In genomic region chr10:86451604-86451960, GRCh38 we compare ENCODE assay signal across 25 cellular contexts.
A peak's percentile ranks its signal among the peaks of the same experiment; 100 is the strongest.
DNase-seq lines count a peak whose midpoint lies in the region; ATAC-seq and TF ChIP-seq lines count a peak whose summit lies in the region.
"Had no signal": no experiment of that assay in that cellular context is flagged by ENCODE, and none has a peak within 500 bp of the region (broad histone marks: within the 10 kb centered on the region; RNA-seq: fewer than 3 reads in every experiment).

No MANE protein-coding gene starts in this region.

- H3K27ac ChIP-seq in A673 (ENCODE audit: low read depth, low read length, poor library complexity, severe bottlenecking), result no peak overlapping the region
- H3K27ac ChIP-seq: ascending aorta, transverse colon had no signal

- no peaks in the 10 kb centered on the region for H3K4me1 ChIP-seq in A673 (ENCODE audit: insufficient read depth, low read length, poor library complexity, severe bottlenecking)
- H3K4me1 ChIP-seq: ascending aorta had no signal

- H3K4me3 ChIP-seq in A673 (ENCODE audit: low read depth, low read length, poor library complexity, severe bottlenecking), result no peak overlapping the region
- H3K4me3 ChIP-seq: ascending aorta, transverse colon had no signal

- no peaks in the 10 kb centered on the region for H3K27me3 ChIP-seq in A673 (replicated peaks; ENCODE audit: insufficient read depth, low read depth, low read length, poor library complexity)
- H3K27me3 ChIP-seq: ascending aorta, transverse colon had no signal

- intact Hi-C loops in A673 (cut with micrococcal nuclease; ENCODE audit: unreplicated experiment), result no loop called here

- peak; percentile 7 for DNase-seq in germinal center (ENCODE audit: low spot score)
- no peak for DNase-seq in NCI-H774 (lab: John Stamatoyannopoulos, UW)
- DNase-seq in stimulated activated CD4-positive, alpha-beta T cell treated with anti-CD3 and anti-CD28 coated beads, Interleukin-4, amount 100 ng/mL, for 1 hour, result no peak
- no peak for DNase-seq in hippocampal formation (lab: John Stamatoyannopoulos, UW)
- no peak for DNase-seq in A673 (ENCODE audit: low spot score)
- DNase-seq: activated CD4-positive, alpha-beta T cell treated with anti-CD3 and anti-CD28 coated beads for 36 hours; activated T-cell treated with anti-CD3 and anti-CD28 coated beads, Interleukin-2, amount 50 U/mL, for 72 hours; AML-193; Calu3; foreskin fibroblast; HCEC 1CT; hypothalamus; KBM-7; kidney; mesendoderm; natural killer cell; NCI-H1694 treated with DMSO at 0.1 percent for 48 hours; NCI-H748 treated with DMSO at 0.1 percent for 48 hours; OCI-M1; Right ventricle myocardium superior; stimulated activated naive CD8-positive, alpha-beta T cell treated with anti-CD3 and anti-CD28 coated beads, Interleukin-15, Interleukin-2, amounts not matched to agents 100 U/mL and 50 U/mL, for 24 hours; transverse colon had no signal

- ATAC-seq in GM19452 (IDR thresholded peaks at IDR 0.05; ENCODE audit: unreplicated experiment), result peak; percentile 55
- peak; percentile 50 for ATAC-seq in HG03139 (IDR thresholded peaks at IDR 0.05; ENCODE audit: unreplicated experiment)
- ATAC-seq: activated CD4-positive, alpha-beta T cell treated with anti-CD3 and anti-CD28 coated beads for 36 hours; activated T-cell treated with anti-CD3 and anti-CD28 coated beads, Interleukin-2, amount 50 U/mL, for 72 hours; natural killer cell; stimulated activated naive CD8-positive, alpha-beta T cell treated with anti-CD3 and anti-CD28 coated beads, Interleukin-15, Interleukin-2, amounts not matched to agents 100 U/mL and 50 U/mL, for 24 hours had no signal

- no peaks in the 10 kb centered on the region for H3K9me3 ChIP-seq in A673 (ENCODE audit: low read depth, low read length, poor library complexity, severe bottlenecking)
- H3K9me3 ChIP-seq: ascending aorta, transverse colon had no signal

- POLR2A ChIA-PET in A673 (lab: Charles Lee; ENCODE audit: low non-redundant PET), result no interaction called here

- CTCF ChIA-PET in A673 (lab: Charles Lee), result no interaction called here

- TF ChIP-seq CTCF in A673 (conservative IDR thresholded peaks at IDR 0.05; ENCODE audit: low read depth, low read length), result no peak

- H3K36me3 ChIP-seq in A673 (ENCODE audit: insufficient read depth, low read length, poor library complexity, severe bottlenecking), result peaks cover 64% of the 10 kb centered on the region

- BruUV-seq in A673 (replicated peaks; lab: Mats Ljungman, UMichigan), result no TSS peak
